Comparison of ENCODE assay signal across 8 cellular contexts in the genomic region with DNA sequence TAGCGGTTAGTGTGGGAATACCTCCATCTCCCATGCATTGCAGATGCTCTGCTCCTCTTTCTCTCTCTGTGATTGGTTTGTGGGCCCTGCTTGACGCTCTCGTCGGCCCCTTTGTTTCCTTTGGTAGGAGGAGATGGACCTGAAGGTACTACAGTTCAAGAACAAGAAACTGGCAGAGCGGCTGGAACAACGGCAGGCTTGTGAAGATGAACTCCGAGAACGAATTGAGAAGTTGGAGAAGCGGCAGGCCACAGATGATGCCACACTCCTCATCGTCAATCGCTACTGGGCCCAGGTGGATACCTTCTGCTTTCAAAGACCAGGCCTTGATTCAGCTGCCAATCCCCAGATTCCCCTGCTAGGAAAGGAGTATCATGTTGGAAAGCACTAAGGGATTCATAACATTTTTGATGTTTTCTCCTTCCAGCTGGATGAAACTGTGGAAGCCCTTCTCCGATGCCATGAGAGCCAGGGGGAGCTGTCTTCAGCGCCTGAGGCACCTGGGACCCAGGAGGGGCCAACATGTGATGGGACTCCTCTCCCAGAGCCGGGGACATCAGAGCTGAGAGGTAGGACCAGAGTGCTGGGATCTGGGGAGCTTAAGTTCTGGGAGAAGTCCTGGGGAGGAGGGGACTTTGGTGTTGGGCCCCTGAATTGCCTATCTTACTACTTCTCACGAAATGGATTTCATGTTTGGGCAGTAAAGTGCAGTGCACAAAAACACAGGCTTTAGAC. TPM values are rescaled to one million over a fixed set of nuclear protein-coding genes. Genes with fewer than 3 reads are reported as not detected.
DNase-seq lines count a peak whose midpoint lies in the region; TF ChIP-seq lines count a peak whose summit lies in the region.

No MANE protein-coding gene starts in this region.

- H3K9me3 ChIP-seq in tibial artery = no peaks in the 10 kb centered on the region

- no peak for TF ChIP-seq POLR2A in lower leg skin (IDR thresholded peaks at IDR 0.05)

- TF ChIP-seq CTCF in astrocyte of the cerebellum (IDR thresholded peaks at IDR 0.05; ENCODE audit: low read depth, low read length, missing control alignments) = no peak
- no peak for TF ChIP-seq CTCF in lower leg skin (IDR thresholded peaks at IDR 0.05)
- no peak for TF ChIP-seq CTCF in tibial artery (IDR thresholded peaks at IDR 0.05)

- no peaks in the 10 kb centered on the region for H3K9me3 Mint-ChIP-seq in activated naive CD4-positive, alpha-beta T cell treated with anti-CD3 and anti-CD28 coated beads for 36 hours

- H3K27ac Mint-ChIP-seq in activated naive CD4-positive, alpha-beta T cell treated with anti-CD3 and anti-CD28 coated beads for 36 hours = peak overlapping the region; percentile 87

- H3K27me3 ChIP-seq in tibial artery = no peaks in the 10 kb centered on the region

- WGBS in lower leg skin, 2 donors = 57 to 62% methylated on average over 15 of the region's 15 CpGs

- H3K4me3 ChIP-seq in astrocyte of the cerebellum (ENCODE audit: low read depth, low read length) (peak overlapping the region; percentile 74), lower leg skin (ENCODE audit: low read depth, poor library complexity, severe bottlenecking) (peak overlapping the region; percentile 79), tibial artery (peak overlapping the region; percentile 73 to 79)

- CTCF ChIA-PET in activated naive CD4-positive, alpha-beta T cell treated with anti-CD3 and anti-CD28 coated beads for 36 hours (lab: Charles Lee) = interaction anchor here (1.0 kb wide), 1 partner anchor 28 kb away, joined by 3 read pairs; no protein-coding TSS in a partner anchor

- no peaks in the 10 kb centered on the region for H3K27me3 Mint-ChIP-seq in activated naive CD4-positive, alpha-beta T cell treated with anti-CD3 and anti-CD28 coated beads for 36 hours (ENCODE audit: low read depth)

- peaks cover 44 to 70% (median 48%) of the 10 kb centered on the region in 3 donors for H3K36me3 ChIP-seq in tibial artery

- in situ Hi-C loops in astrocyte of the cerebellum (cut with HindIII; ENCODE audit: low sequenced_read_pairs) = no loop called here

- H3K36me3 Mint-ChIP-seq in activated naive CD4-positive, alpha-beta T cell treated with anti-CD3 and anti-CD28 coated beads for 36 hours (ENCODE audit: low read depth) = peaks cover 10% of the 10 kb centered on the region

- peaks cover 25% of the 10 kb centered on the region for H3K4me1 Mint-ChIP-seq in activated naive CD4-positive, alpha-beta T cell treated with anti-CD3 and anti-CD28 coated beads for 36 hours (ENCODE audit: low read depth)

- H3K27ac ChIP-seq in tibial artery = peak overlapping the region; percentile 90 to 92

- no peak for DNase-seq in activated naive CD4-positive, alpha-beta T cell treated with anti-CD3 and anti-CD28 coated beads for 36 hours
- DNase-seq in activated naive CD4-positive, alpha-beta T cell (lab: John Stamatoyannopoulos, UW) = no peak
- no peak for DNase-seq in astrocyte of the cerebellum (ENCODE audit: low read depth)
- DNase-seq in lower leg skin (ENCODE audit: low spot score in 2 of 2) = peak in 1 of 2 donors; percentile 57
- DNase-seq in tibial artery = no peak
- DNase-seq in amygdala (lab: John Stamatoyannopoulos, UW) = no peak
- DNase-seq in AG08396 (ENCODE audit: low spot score) = no peak
- DNase-seq in superior temporal gyrus (ENCODE audit: extremely low spot score) = no peak

- H3K4me3 Mint-ChIP-seq in activated naive CD4-positive, alpha-beta T cell treated with anti-CD3 and anti-CD28 coated beads for 36 hours = peak overlapping the region; percentile 94

- intact Hi-C loops in activated naive CD4-positive, alpha-beta T cell treated with anti-CD3 and anti-CD28 coated beads for 36 hours (cut with micrococcal nuclease) = loop anchor here (1.0 kb wide), 8 partner anchors 12 to 159 kb away; a partner anchor contains a TSS
- intact Hi-C loops in lower leg skin (cut with DNase I; ENCODE audit: low total_unique reads) (no loop called here), tibial artery (cut with DNase I; ENCODE audit: low total_unique reads) (no loop called here)

- H3K4me1 ChIP-seq in tibial artery = peaks cover 5 to 37% (median 26%) of the 10 kb centered on the region in 4 donors

RNA-seq across cellular contexts. Expression of a gene that starts 1.0 kb away (rescaled TPM):
- 10 to 100 TPM; 51.1 to 61.0 TPM for total RNA-seq in activated naive CD4-positive, alpha-beta T cell treated with anti-CD3 and anti-CD28 coated beads for 36 hours
- 100 to 1,000 TPM in 1 of 4 donors, 10 to 100 TPM in 3; 82.2 to 112 (median 92.9) TPM for total RNA-seq in lower leg skin

RNA-seq across cellular contexts. Expression of a gene that starts 1.3 kb away (rescaled TPM):
- 1 to 10 TPM; 2.0 to 2.3 TPM for total RNA-seq in activated naive CD4-positive, alpha-beta T cell treated with anti-CD3 and anti-CD28 coated beads for 36 hours
- 1 to 10 TPM; 1.2 to 4.1 (median 2.6) TPM for total RNA-seq in lower leg skin

RNA-seq across cellular contexts. Expression of a gene that starts 14.9 kb away (rescaled TPM):
- 10 to 100 TPM; 23.3 to 26.4 TPM for total RNA-seq in activated naive CD4-positive, alpha-beta T cell treated with anti-CD3 and anti-CD28 coated beads for 36 hours
- 10 to 100 TPM; 20.6 to 39.5 (median 31.5) TPM for total RNA-seq in lower leg skin

RNA-seq across cellular contexts. Expression of a gene that starts 23.8 kb away (rescaled TPM):
- total RNA-seq in activated naive CD4-positive, alpha-beta T cell treated with anti-CD3 and anti-CD28 coated beads for 36 hours = 1 to 10 TPM; 2.1 to 2.3 TPM
- 10 to 100 TPM; 10.9 to 18.1 (median 16.0) TPM for total RNA-seq in lower leg skin
